In genomic region chr10:87862644-87863101, GRCh38 we compare ENCODE assay signal across 8 cellular contexts. TPM values are rescaled to one million over a fixed set of nuclear protein-coding genes. Genes with fewer than 3 reads are reported as not detected.
A peak's percentile ranks its signal among the peaks of the same experiment; 100 is the strongest.
DNase-seq lines count a peak whose midpoint lies in the region; ATAC-seq and TF ChIP-seq lines count a peak whose summit lies in the region.

No MANE protein-coding gene starts in this region.

- H3K4me3 Mint-ChIP-seq in activated naive CD4-positive, alpha-beta T cell treated with anti-CD3 and anti-CD28 coated beads, Interleukin-2, amount 50 U/mL, for 24 hours = peak overlapping the region; percentile 97

- H3K4me1 ChIP-seq in iPS DF 6.9 (ENCODE audit: control insufficient read depth, insufficient read depth, low read length) = no peaks in the 10 kb centered on the region
- H3K4me1 ChIP-seq in smooth muscle cell (ENCODE audit: low read depth) = peaks cover 14% of the 10 kb centered on the region

- no CpG with 5 or more reads among the region's 23 CpGs for WGBS in iPS DF 6.9 (ENCODE audit: insufficient coverage, insufficient read length)
- WGBS in smooth muscle cell (ENCODE audit: low lambda C conversion rate) = 1% methylated on average over 23 of the region's 23 CpGs

- H2AFZ ChIP-seq in smooth muscle cell (ENCODE audit: low read depth) = peak overlapping the region; percentile 89

- H3K9ac ChIP-seq in smooth muscle cell (ENCODE audit: low read depth) = peak overlapping the region; percentile 29

- peaks cover 14% of the 10 kb centered on the region for H3F3A ChIP-seq in smooth muscle cell (ENCODE audit: low read depth)

- DNase-seq in NCI-H2171 treated with DMSO at 0.1 percent for 48 hours (lab: John Stamatoyannopoulos, UW) (peak; percentile 54), NCI-H2171 (lab: John Stamatoyannopoulos, UW) (no peak), NCI-H1417 (lab: John Stamatoyannopoulos, UW) (peak in 2 of 3 experiments; percentile 69 to 79), iPS DF 6.9 (ENCODE audit: low read depth, low spot score) (no peak), smooth muscle cell (lab: John Stamatoyannopoulos, UW; ENCODE audit: unreplicated experiment) (no peak), DMS114 treated with DMSO at 0.1 percent for 48 hours (lab: John Stamatoyannopoulos, UW; ENCODE audit: unreplicated experiment) (no peak)

- peaks cover 35% of the 10 kb centered on the region for H4K20me1 ChIP-seq in smooth muscle cell (ENCODE audit: low read depth)

- TF ChIP-seq CTCF in smooth muscle cell (IDR thresholded peaks at IDR 0.05; ENCODE audit: borderline replicate concordance, insufficient read depth, poor library complexity, severe bottlenecking) = no peak

- H3K27ac ChIP-seq in iPS DF 6.9 (ENCODE audit: low read length) = no peak overlapping the region
- peak overlapping the region; percentile 67 for H3K27ac ChIP-seq in smooth muscle cell (ENCODE audit: low read depth)

- no peaks in the 10 kb centered on the region for H3K9me3 Mint-ChIP-seq in activated naive CD4-positive, alpha-beta T cell treated with anti-CD3 and anti-CD28 coated beads, Interleukin-2, amount 50 U/mL, for 24 hours

- H3K27me3 Mint-ChIP-seq in activated naive CD4-positive, alpha-beta T cell treated with anti-CD3 and anti-CD28 coated beads, Interleukin-2, amount 50 U/mL, for 24 hours = no peaks in the 10 kb centered on the region

- peak overlapping the region; percentile 96 for H3K27ac Mint-ChIP-seq in activated naive CD4-positive, alpha-beta T cell treated with anti-CD3 and anti-CD28 coated beads, Interleukin-2, amount 50 U/mL, for 24 hours

- H3K36me3 Mint-ChIP-seq in activated naive CD4-positive, alpha-beta T cell treated with anti-CD3 and anti-CD28 coated beads, Interleukin-2, amount 50 U/mL, for 24 hours = peaks cover 5% of the 10 kb centered on the region

- H3K79me2 ChIP-seq in smooth muscle cell (ENCODE audit: low read depth) = peaks cover 35% of the 10 kb centered on the region

- peak overlapping the region; percentile 63; the same call in 1 of the 2 replicates for H3K4me3 ChIP-seq in iPS DF 6.9 (ENCODE audit: low read length)
- peak overlapping the region; percentile 89 for H3K4me3 ChIP-seq in smooth muscle cell

- no peaks in the 10 kb centered on the region for H3K27me3 ChIP-seq in iPS DF 6.9 (ENCODE audit: control insufficient read depth, insufficient read depth, low read length)
- no peaks in the 10 kb centered on the region for H3K27me3 ChIP-seq in smooth muscle cell (ENCODE audit: low read depth)

- H3K4me2 ChIP-seq in smooth muscle cell = peak overlapping the region; percentile 92

- H3K36me3 ChIP-seq in iPS DF 6.9 (ENCODE audit: control insufficient read depth, insufficient read depth, low read length) (no peaks in the 10 kb centered on the region), smooth muscle cell (ENCODE audit: low read depth) (no peaks in the 10 kb centered on the region)

- peak; percentile 14 for ATAC-seq in GM21737 (IDR thresholded peaks at IDR 0.05; ENCODE audit: unreplicated experiment)

- H3K9me3 ChIP-seq in iPS DF 6.9 (ENCODE audit: control insufficient read depth, insufficient read depth, low read length) (no peaks in the 10 kb centered on the region), smooth muscle cell (replicated peaks; ENCODE audit: low read depth) (no peaks in the 10 kb centered on the region)

- H3K4me1 Mint-ChIP-seq in activated naive CD4-positive, alpha-beta T cell treated with anti-CD3 and anti-CD28 coated beads, Interleukin-2, amount 50 U/mL, for 24 hours = peaks cover 39% of the 10 kb centered on the region

RNA-seq across cellular contexts. Expression of gene KLLN, which starts 0.7 kb away (rescaled TPM):
- total RNA-seq in smooth muscle cell = 0.09 and 0.18 TPM in 2 replicates
- 0.60 TPM in 1 of 2 replicates, not detected in the other for polyA plus RNA-seq in smooth muscle cell

RNA-seq across cellular contexts. Expression of gene PTEN, which starts 0.8 kb away (rescaled TPM):
- 78.3 and 87.3 TPM in 2 replicates for total RNA-seq in smooth muscle cell
- polyA plus RNA-seq in smooth muscle cell = 30.6 and 45.1 TPM in 2 replicates

RNA-seq across cellular contexts. Expression of gene ATAD1, which starts 44.6 kb away (rescaled TPM):
- total RNA-seq in smooth muscle cell = 64.0 and 71.8 TPM in 2 replicates
- 38.1 and 39.9 TPM in 2 replicates for polyA plus RNA-seq in smooth muscle cell

Comparison
In these comparisons a context has a peak if more than half of its experiments do, and no peak if none do; other contexts are left out.
1. DNase-seq: peak in NCI-H2171 treated with DMSO at 0.1 percent for 48 hours (single experiment) and NCI-H1417 (2 of 3); none in NCI-H2171 (single experiment), iPS DF 6.9 (single experiment), smooth muscle cell (single experiment) and DMS114 treated with DMSO at 0.1 percent for 48 hours (single experiment).